22 cellular contexts compared by ENCODE assay signal in the genomic region with DNA sequence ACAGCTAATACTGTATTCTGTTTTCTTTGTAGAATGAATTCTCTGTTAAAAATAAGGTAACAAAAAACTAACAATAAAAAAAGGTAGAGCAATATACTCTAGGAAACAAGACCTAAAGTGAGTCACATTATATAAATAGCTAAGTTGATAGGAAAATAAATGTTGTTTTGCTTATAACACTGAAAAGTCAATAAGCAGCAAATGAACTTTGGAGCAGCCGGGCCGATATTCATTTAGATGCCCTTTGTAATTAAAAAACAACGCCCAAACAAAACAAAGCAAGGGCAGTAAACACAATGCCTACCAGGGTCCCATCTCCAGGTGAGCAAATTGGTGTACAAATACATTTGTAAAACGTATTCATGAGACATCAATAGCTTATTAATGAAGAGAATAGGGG.
DNase-seq lines count a peak whose midpoint lies in the region; ATAC-seq, FAIRE-seq and TF ChIP-seq lines count a peak whose summit lies in the region.
"Had no signal": no experiment of that assay in that cellular context is flagged by ENCODE, and none has a peak within 500 bp of the region (broad histone marks: within the 10 kb centered on the region; RNA-seq: fewer than 3 reads in every experiment).

No MANE protein-coding gene starts in this region.

- TF ChIP-seq POLR2A in right lobe of liver (IDR thresholded peaks at IDR 0.05) (no peak), upper lobe of left lung (IDR thresholded peaks at IDR 0.05) (no peak), esophagus muscularis mucosa (IDR thresholded peaks at IDR 0.05; ENCODE audit: low read depth) (no peak)

- WGBS in right lobe of liver (ENCODE audit: insufficient coverage, low coverage, low lambda C conversion rate, missing lambda C conversion rate), result 29% methylated on average over 4 of the region's 4 CpGs
- WGBS in small intestine, 3 donors, result 19 to 62% (median 30%) methylated on average over 4 of the region's 4 CpGs
- 94% methylated on average over 4 of the region's 4 CpGs for WGBS in upper lobe of left lung, 2 donors
- WGBS in esophagus muscularis mucosa, result 97% methylated on average over 4 of the region's 4 CpGs

- no peak overlapping the region for H3K4me3 ChIP-seq in right lobe of liver
- no peak overlapping the region for H3K4me3 ChIP-seq in small intestine (ENCODE audit: low read depth in 1 of 2, low read length in 2 of 2)
- H3K4me3 ChIP-seq in upper lobe of left lung, result no peak overlapping the region
- no peak overlapping the region for H3K4me3 ChIP-seq in esophagus muscularis mucosa
- H3K4me3 ChIP-seq: GM23338 had no signal

- no peak for TF ChIP-seq CTCF in CD4-positive, alpha-beta T cell (IDR thresholded peaks at IDR 0.05)
- no peak for TF ChIP-seq CTCF in right lobe of liver (IDR thresholded peaks at IDR 0.05)
- no peak for TF ChIP-seq CTCF in upper lobe of left lung (IDR thresholded peaks at IDR 0.05)
- no peak for TF ChIP-seq CTCF in esophagus muscularis mucosa (IDR thresholded peaks at IDR 0.05)

- TF ChIP-seq EP300 in upper lobe of left lung (IDR thresholded peaks at IDR 0.05) (no peak), esophagus muscularis mucosa (IDR thresholded peaks at IDR 0.05) (no peak)

- ATAC-seq in CD4-positive, alpha-beta T cell (ENCODE audit: poor library complexity), result no peak
- ATAC-seq in right lobe of liver (peak in 1 of 4 donors; percentile 17), upper lobe of left lung (ENCODE audit: low FRiP score in 2 of 2) (no peak), GM21447 (IDR thresholded peaks at IDR 0.05; ENCODE audit: unreplicated experiment) (no peak)
- ATAC-seq: GM23338 had no signal

- DNase-seq in CD4-positive, alpha-beta T cell, result no peak
- peak; percentile 15 for DNase-seq in COR-L47 (lab: John Stamatoyannopoulos, UW)
- DNase-seq in right lobe of liver, result no peak
- peak; percentile 73 for DNase-seq in small intestine
- no peak for DNase-seq in upper lobe of left lung
- no peak for DNase-seq in esophagus muscularis mucosa (ENCODE audit: extremely low spot score)
- DNase-seq: ACHN; BE2C; C1 segment of cervical spinal cord; CD4-positive, CD25-positive, alpha-beta regulatory T cell; DMS153; DMS79; GDM1; HCEC 1CT had no signal

- H3K27ac Mint-ChIP-seq in CD4-positive, alpha-beta T cell, result peak overlapping the region; percentile 12
- H3K27ac Mint-ChIP-seq: GM23338, IgD-negative memory B cell had no signal

- intact Hi-C loops in CD4-positive, alpha-beta T cell (cut with DNase I, micrococcal nuclease), result no loop called here
- intact Hi-C loops in right lobe of liver (cut with DNase I), result no loop called here
- intact Hi-C loops in esophagus muscularis mucosa (cut with DNase I), result no loop called here

- CTCF ChIA-PET in CD4-positive, alpha-beta T cell (lab: Charles Lee), result no interaction called here

- no peaks in the 10 kb centered on the region for H3K27me3 ChIP-seq in CD4-positive, alpha-beta T cell (ENCODE audit: control insufficient read depth, insufficient read depth, low read length)
- no peaks in the 10 kb centered on the region for H3K27me3 ChIP-seq in right lobe of liver
- no peaks in the 10 kb centered on the region for H3K27me3 ChIP-seq in small intestine (ENCODE audit: control insufficient read depth in 2 of 2, insufficient read depth in 2 of 2, low read length in 2 of 2)
- no peaks in the 10 kb centered on the region for H3K27me3 ChIP-seq in upper lobe of left lung
- no peaks in the 10 kb centered on the region for H3K27me3 ChIP-seq in esophagus muscularis mucosa
- H3K27me3 ChIP-seq: BE2C had no signal

- H3K36me3 Mint-ChIP-seq in CD4-positive, alpha-beta T cell (ENCODE audit: low read depth), result peaks cover 4% of the 10 kb centered on the region
- H3K36me3 Mint-ChIP-seq: CD4-positive, CD25-positive, alpha-beta regulatory T cell had no signal

- H3K36me3 ChIP-seq in right lobe of liver (no peaks in the 10 kb centered on the region), small intestine (ENCODE audit: control insufficient read depth in 2 of 2, insufficient read depth in 2 of 2, low read length in 2 of 2) (no peaks in the 10 kb centered on the region), upper lobe of left lung (no peaks in the 10 kb centered on the region), esophagus muscularis mucosa (no peaks in the 10 kb centered on the region)
- H3K36me3 ChIP-seq: BE2C had no signal

- H3K4me1 ChIP-seq in right lobe of liver (peaks cover 0 to 40% (median 3%) of the 10 kb centered on the region in 4 donors), small intestine (ENCODE audit: control insufficient read depth in 2 of 2, insufficient read depth in 1 of 2, low read depth in 1 of 2, low read length in 1 of 2) (peaks cover 3% of the 10 kb centered on the region in 2 donors), upper lobe of left lung (no peaks in the 10 kb centered on the region), esophagus muscularis mucosa (no peaks in the 10 kb centered on the region)
- H3K4me1 ChIP-seq: BE2C had no signal

- no peak overlapping the region for H3K4me3 Mint-ChIP-seq in CD4-positive, alpha-beta T cell
- H3K4me3 Mint-ChIP-seq: GM23338, IgD-negative memory B cell had no signal

- no peaks in the 10 kb centered on the region for H3K27me3 Mint-ChIP-seq in CD4-positive, alpha-beta T cell
- H3K27me3 Mint-ChIP-seq: IgD-negative memory B cell had no signal

- H3K27ac ChIP-seq in CD4-positive, alpha-beta T cell (ENCODE audit: low read depth, low read length), result no peak overlapping the region
- H3K27ac ChIP-seq in right lobe of liver (peak overlapping the region in 2 of 3 donors; percentile 9 to 39), small intestine (ENCODE audit: low read depth in 1 of 2, low read length in 1 of 2) (peak overlapping the region in 1 of 2 donors; percentile 68), upper lobe of left lung (no peak overlapping the region), esophagus muscularis mucosa (replicated peaks in 1 of 4) (no peak overlapping the region)

- H3K9me3 Mint-ChIP-seq in CD4-positive, alpha-beta T cell, result no peaks in the 10 kb centered on the region
- H3K9me3 Mint-ChIP-seq: CD4-positive, CD25-positive, alpha-beta regulatory T cell; GM23338; IgD-negative memory B cell had no signal

- no peaks in the 10 kb centered on the region for H3K9me3 ChIP-seq in CD4-positive, alpha-beta T cell (ENCODE audit: control insufficient read depth, low read length)
- H3K9me3 ChIP-seq in right lobe of liver (no peaks in the 10 kb centered on the region), small intestine (ENCODE audit: control insufficient read depth, low read depth) (no peaks in the 10 kb centered on the region), upper lobe of left lung (no peaks in the 10 kb centered on the region), esophagus muscularis mucosa (no peaks in the 10 kb centered on the region)
- H3K9me3 ChIP-seq: BE2C had no signal

- FAIRE-seq in small intestine (lab: Jason Lieb, UNC), result no peak
- FAIRE-seq: A204.1, GM12892, GM18507, H54, HTR-8/SVneo had no signal

- H3K4me1 Mint-ChIP-seq in CD4-positive, alpha-beta T cell (ENCODE audit: low read depth), result peaks cover 40% of the 10 kb centered on the region
- H3K4me1 Mint-ChIP-seq: GM23338 had no signal

- POLR2A ChIA-PET in CD4-positive, alpha-beta T cell (lab: Charles Lee), result interaction anchor here (1.1 to 1.9 kb wide), 3 partner anchors 25 to 76 kb away, joined by 3 to 5 read pairs (median 3); no protein-coding TSS in a partner anchor

Comparison
In these comparisons a context has a peak if more than half of its experiments do, and no peak if none do; other contexts are left out.
1. DNase-seq: peak in COR-L47 (single experiment) and small intestine (single experiment); none in CD4-positive, alpha-beta T cell (0 of 10), right lobe of liver (0 of 3), upper lobe of left lung (0 of 2) and esophagus muscularis mucosa (single experiment).
2. H3K27ac ChIP-seq: peak in right lobe of liver (2 of 3); none in CD4-positive, alpha-beta T cell (single experiment), upper lobe of left lung (0 of 4) and esophagus muscularis mucosa (0 of 4).